Comparison of ENCODE assay signal across 1 cellular context in genomic region chr9:131190191-131190590, GRCh38.
TF ChIP-seq lines count a peak whose summit lies in the region.

No MANE protein-coding gene starts in this region.

TF ChIP-seq in GM12878, 131 proteins besides CTCF, POLR2A, EP300 and RAD21 (continued from another document):
- TF ChIP-seq, protein P1, sequence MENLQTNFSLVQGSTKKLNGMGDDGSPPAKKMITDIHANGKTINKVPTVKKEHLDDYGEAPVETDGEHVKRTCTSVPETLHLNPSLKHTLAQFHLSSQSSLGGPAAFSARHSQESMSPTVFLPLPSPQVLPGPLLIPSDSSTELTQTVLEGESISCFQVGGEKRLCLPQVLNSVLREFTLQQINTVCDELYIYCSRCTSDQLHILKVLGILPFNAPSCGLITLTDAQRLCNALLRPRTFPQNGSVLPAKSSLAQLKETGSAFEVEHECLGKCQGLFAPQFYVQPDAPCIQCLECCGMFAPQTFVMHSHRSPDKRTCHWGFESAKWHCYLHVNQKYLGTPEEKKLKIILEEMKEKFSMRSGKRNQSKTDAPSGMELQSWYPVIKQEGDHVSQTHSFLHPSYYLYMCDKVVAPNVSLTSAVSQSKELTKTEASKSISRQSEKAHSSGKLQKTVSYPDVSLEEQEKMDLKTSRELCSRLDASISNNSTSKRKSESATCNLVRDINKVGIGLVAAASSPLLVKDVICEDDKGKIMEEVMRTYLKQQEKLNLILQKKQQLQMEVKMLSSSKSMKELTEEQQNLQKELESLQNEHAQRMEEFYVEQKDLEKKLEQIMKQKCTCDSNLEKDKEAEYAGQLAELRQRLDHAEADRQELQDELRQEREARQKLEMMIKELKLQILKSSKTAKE (IDR thresholded peaks at IDR 0.05; ENCODE audit: low read depth, poor library complexity, severe bottlenecking): no peak
- TF ChIP-seq NBN (IDR thresholded peaks at IDR 0.05) (no peak), ELK1 (IDR thresholded peaks at IDR 0.05; ENCODE audit: low read depth, low read length) (no peak), RB1 (IDR thresholded peaks at IDR 0.05; ENCODE audit: borderline replicate concordance) (no peak), ATF7 (IDR thresholded peaks at IDR 0.05; ENCODE audit: low read depth) (no peak), MXI1 (IDR thresholded peaks at IDR 0.05; ENCODE audit: low read depth, low read length) (no peak)
- TF ChIP-seq, protein P2, sequence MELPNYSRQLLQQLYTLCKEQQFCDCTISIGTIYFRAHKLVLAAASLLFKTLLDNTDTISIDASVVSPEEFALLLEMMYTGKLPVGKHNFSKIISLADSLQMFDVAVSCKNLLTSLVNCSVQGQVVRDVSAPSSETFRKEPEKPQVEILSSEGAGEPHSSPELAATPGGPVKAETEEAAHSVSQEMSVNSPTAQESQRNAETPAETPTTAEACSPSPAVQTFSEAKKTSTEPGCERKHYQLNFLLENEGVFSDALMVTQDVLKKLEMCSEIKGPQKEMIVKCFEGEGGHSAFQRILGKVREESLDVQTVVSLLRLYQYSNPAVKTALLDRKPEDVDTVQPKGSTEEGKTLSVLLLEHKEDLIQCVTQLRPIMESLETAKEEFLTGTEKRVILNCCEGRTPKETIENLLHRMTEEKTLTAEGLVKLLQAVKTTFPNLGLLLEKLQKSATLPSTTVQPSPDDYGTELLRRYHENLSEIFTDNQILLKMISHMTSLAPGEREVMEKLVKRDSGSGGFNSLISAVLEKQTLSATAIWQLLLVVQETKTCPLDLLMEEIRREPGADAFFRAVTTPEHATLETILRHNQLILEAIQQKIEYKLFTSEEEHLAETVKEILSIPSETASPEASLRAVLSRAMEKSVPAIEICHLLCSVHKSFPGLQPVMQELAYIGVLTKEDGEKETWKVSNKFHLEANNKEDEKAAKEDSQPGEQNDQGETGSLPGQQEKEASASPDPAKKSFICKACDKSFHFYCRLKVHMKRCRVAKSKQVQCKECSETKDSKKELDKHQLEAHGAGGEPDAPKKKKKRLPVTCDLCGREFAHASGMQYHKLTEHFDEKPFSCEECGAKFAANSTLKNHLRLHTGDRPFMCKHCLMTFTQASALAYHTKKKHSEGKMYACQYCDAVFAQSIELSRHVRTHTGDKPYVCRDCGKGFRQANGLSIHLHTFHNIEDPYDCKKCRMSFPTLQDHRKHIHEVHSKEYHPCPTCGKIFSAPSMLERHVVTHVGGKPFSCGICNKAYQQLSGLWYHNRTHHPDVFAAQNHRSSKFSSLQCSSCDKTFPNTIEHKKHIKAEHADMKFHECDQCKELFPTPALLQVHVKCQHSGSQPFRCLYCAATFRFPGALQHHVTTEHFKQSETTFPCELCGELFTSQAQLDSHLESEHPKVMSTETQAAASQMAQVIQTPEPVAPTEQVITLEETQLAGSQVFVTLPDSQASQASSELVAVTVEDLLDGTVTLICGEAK (IDR thresholded peaks at IDR 0.05; ENCODE audit: borderline replicate concordance): no peak
- TF ChIP-seq, protein P3, sequence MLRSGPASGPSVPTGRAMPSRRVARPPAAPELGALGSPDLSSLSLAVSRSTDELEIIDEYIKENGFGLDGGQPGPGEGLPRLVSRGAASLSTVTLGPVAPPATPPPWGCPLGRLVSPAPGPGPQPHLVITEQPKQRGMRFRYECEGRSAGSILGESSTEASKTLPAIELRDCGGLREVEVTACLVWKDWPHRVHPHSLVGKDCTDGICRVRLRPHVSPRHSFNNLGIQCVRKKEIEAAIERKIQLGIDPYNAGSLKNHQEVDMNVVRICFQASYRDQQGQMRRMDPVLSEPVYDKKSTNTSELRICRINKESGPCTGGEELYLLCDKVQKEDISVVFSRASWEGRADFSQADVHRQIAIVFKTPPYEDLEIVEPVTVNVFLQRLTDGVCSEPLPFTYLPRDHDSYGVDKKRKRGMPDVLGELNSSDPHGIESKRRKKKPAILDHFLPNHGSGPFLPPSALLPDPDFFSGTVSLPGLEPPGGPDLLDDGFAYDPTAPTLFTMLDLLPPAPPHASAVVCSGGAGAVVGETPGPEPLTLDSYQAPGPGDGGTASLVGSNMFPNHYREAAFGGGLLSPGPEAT (IDR thresholded peaks at IDR 0.05; ENCODE audit: low read depth): no peak
